ENCODE assay signal across 20 cellular contexts in genomic region chr1:246210751-246211150, GRCh38.
A peak's percentile ranks its signal among the peaks of the same experiment; 100 is the strongest.
DNase-seq lines count a peak whose midpoint lies in the region; ATAC-seq, FAIRE-seq and TF ChIP-seq lines count a peak whose summit lies in the region.
"Had no signal": no experiment of that assay in that cellular context is flagged by ENCODE, and none has a peak within 500 bp of the region (broad histone marks: within the 10 kb centered on the region; RNA-seq: fewer than 3 reads in every experiment).

No MANE protein-coding gene starts in this region.

- H3K27me3 Mint-ChIP-seq in WTC11 (ENCODE audit: low read depth) (no peaks in the 10 kb centered on the region), neural progenitor cell (ENCODE audit: insufficient read depth, low read depth) (no peaks in the 10 kb centered on the region)
- H3K27me3 Mint-ChIP-seq: stimulated activated naive CD8-positive, alpha-beta T cell treated with anti-CD3 and anti-CD28 coated beads, Interleukin-15, amount 100 ng/mL, for 72 hours had no signal

- H3K27me3 ChIP-seq in neural progenitor cell: no peaks in the 10 kb centered on the region
- H3K27me3 ChIP-seq: foreskin keratinocyte, right lobe of liver, upper lobe of right lung had no signal

- DNase-seq in NCI-H2081 (lab: John Stamatoyannopoulos, UW) (peak; percentile 48 to 74), NCI-H2081 treated with DMSO at 0.1 percent for 48 hours (lab: John Stamatoyannopoulos, UW) (no peak), NCI-H2029 (lab: John Stamatoyannopoulos, UW) (peak; percentile 75), WTC11 (ENCODE audit: low spot score) (peak; percentile 31), neural progenitor cell (ENCODE audit: low spot score) (peak; percentile 52), GM12891 (ENCODE audit: insufficient read length, low spot score) (no peak), T-helper 9 cell (no peak)
- DNase-seq: activated CD4-positive, alpha-beta T cell treated with anti-CD3 and anti-CD28 coated beads, Interleukin-2, amount 50 U/mL, for 1 hour; activated naive CD4-positive, alpha-beta T cell treated with anti-CD3 and anti-CD28 coated beads, Interleukin-2, amount 50 U/mL, for 16 hours; DND-41; foreskin keratinocyte; NCI-H446 treated with DMSO at 0.1 percent for 48 hours; PC-9; stimulated activated naive CD8-positive, alpha-beta T cell treated with anti-CD3 and anti-CD28 coated beads, Interleukin-15, amount 100 ng/mL, for 72 hours; upper lobe of right lung had no signal

- no peak overlapping the region for H3K4me2 ChIP-seq in neural progenitor cell
- H3K4me2 ChIP-seq: PC-9 had no signal

- no peak overlapping the region for H2AFZ ChIP-seq in neural progenitor cell (replicated peaks)
- H2AFZ ChIP-seq: PC-9 had no signal

- no peaks in the 10 kb centered on the region for H3K4me1 ChIP-seq in neural progenitor cell
- H3K4me1 ChIP-seq: foreskin keratinocyte, right lobe of liver, upper lobe of right lung had no signal

- TF ChIP-seq POLR2A in GM12891 (IDR thresholded peaks at IDR 0.05; ENCODE audit: low read depth, low read length): no peak

- H3K27ac Mint-ChIP-seq in WTC11: no peak overlapping the region
- no peak overlapping the region for H3K27ac Mint-ChIP-seq in neural progenitor cell
- H3K27ac Mint-ChIP-seq: CD14-positive monocyte; stimulated activated naive CD8-positive, alpha-beta T cell treated with anti-CD3 and anti-CD28 coated beads, Interleukin-15, amount 100 ng/mL, for 72 hours had no signal

- H3F3A ChIP-seq in neural progenitor cell (ENCODE audit: low read depth): no peaks in the 10 kb centered on the region

- FAIRE-seq in GM12891 (lab: Jason Lieb, UNC): no peak
- FAIRE-seq: colon had no signal

- H3K9me3 Mint-ChIP-seq in WTC11 (no peaks in the 10 kb centered on the region), neural progenitor cell (no peaks in the 10 kb centered on the region)
- H3K9me3 Mint-ChIP-seq: stimulated activated naive CD8-positive, alpha-beta T cell treated with anti-CD3 and anti-CD28 coated beads, Interleukin-15, amount 100 ng/mL, for 72 hours had no signal

- no peak overlapping the region for H3K4me3 ChIP-seq in neural progenitor cell
- H3K4me3 ChIP-seq: PC-9, right lobe of liver, upper lobe of right lung had no signal

- H3K27ac ChIP-seq in neural progenitor cell: no peak overlapping the region
- H3K27ac ChIP-seq: foreskin keratinocyte, PC-9, right lobe of liver, upper lobe of right lung had no signal

- CTCF ChIA-PET in WTC11 (lab: Charles Lee): no interaction called here

- H3K9ac ChIP-seq in neural progenitor cell: no peak overlapping the region

- no peak for TF ChIP-seq CTCF in WTC11 (IDR thresholded peaks at IDR 0.05)
- no peak for TF ChIP-seq CTCF in neural progenitor cell (IDR thresholded peaks at IDR 0.05)

- H3K4me3 Mint-ChIP-seq in WTC11 (no peak overlapping the region), neural progenitor cell (no peak overlapping the region)
- H3K4me3 Mint-ChIP-seq: CD14-positive monocyte; stimulated activated naive CD8-positive, alpha-beta T cell treated with anti-CD3 and anti-CD28 coated beads, Interleukin-15, amount 100 ng/mL, for 72 hours had no signal

- no peaks in the 10 kb centered on the region for H4K20me1 ChIP-seq in neural progenitor cell (ENCODE audit: low read depth)

- peaks cover 3% of the 10 kb centered on the region for H3K4me1 Mint-ChIP-seq in WTC11
- peaks cover 18% of the 10 kb centered on the region for H3K4me1 Mint-ChIP-seq in neural progenitor cell
- H3K4me1 Mint-ChIP-seq: stimulated activated naive CD8-positive, alpha-beta T cell treated with anti-CD3 and anti-CD28 coated beads, Interleukin-15, amount 100 ng/mL, for 72 hours had no signal

- no peaks in the 10 kb centered on the region for H3K79me2 ChIP-seq in neural progenitor cell (ENCODE audit: low read depth)

- ATAC-seq in WTC11 (peak; percentile 78), HG03175 (IDR thresholded peaks at IDR 0.05; ENCODE audit: unreplicated experiment) (no peak)
- ATAC-seq: foreskin keratinocyte; left lobe of liver; stimulated activated naive CD8-positive, alpha-beta T cell treated with anti-CD3 and anti-CD28 coated beads, Interleukin-15, amount 100 ng/mL, for 72 hours; upper lobe of right lung had no signal

- H3K9me3 ChIP-seq in neural progenitor cell (ENCODE audit: low read depth): no peaks in the 10 kb centered on the region
- H3K9me3 ChIP-seq: right lobe of liver, upper lobe of right lung had no signal

- no peaks in the 10 kb centered on the region for H3K36me3 Mint-ChIP-seq in WTC11
- H3K36me3 Mint-ChIP-seq in neural progenitor cell: no peaks in the 10 kb centered on the region

- H3K36me3 ChIP-seq in neural progenitor cell: no peaks in the 10 kb centered on the region
- H3K36me3 ChIP-seq: right lobe of liver, upper lobe of right lung had no signal

- POLR2A ChIA-PET in WTC11 (lab: Charles Lee): no interaction called here

TF ChIP-seq in WTC11, 78 proteins besides CTCF, POLR2A, EP300 and RAD21 (continues in another document):
- TF ChIP-seq E2F4 (CRISPR knock-in tag; IDR thresholded peaks at IDR 0.05; ENCODE audit: borderline replicate concordance, low read depth) (no peak), ESRRA (CRISPR knock-in tag; IDR thresholded peaks at IDR 0.05; ENCODE audit: borderline replicate concordance) (no peak), ZNF281 (CRISPR knock-in tag; IDR thresholded peaks at IDR 0.05) (no peak), RORB (CRISPR knock-in tag; IDR thresholded peaks at IDR 0.05) (no peak)

TF ChIP-seq in GM12891, 5 proteins besides CTCF, POLR2A, EP300 and RAD21:
- no peak for TF ChIP-seq PAX5 (IDR thresholded peaks at IDR 0.05; ENCODE audit: insufficient read depth, low read length, severe bottlenecking)
- TF ChIP-seq TAF1 (IDR thresholded peaks at IDR 0.05; ENCODE audit: low read depth, low read length): no peak
- no peak for TF ChIP-seq POU2F2 (IDR thresholded peaks at IDR 0.05; ENCODE audit: low read depth, low read length)
- no peak for TF ChIP-seq SPI1 (IDR thresholded peaks at IDR 0.05; ENCODE audit: low read depth, low read length)
- no peak for TF ChIP-seq POLR2AphosphoS5 (IDR thresholded peaks at IDR 0.05; ENCODE audit: low read depth, low read length)

Comparison
In these comparisons a context has a peak if more than half of its experiments do, and no peak if none do; other contexts are left out.
1. DNase-seq: peak in NCI-H2081 (2 of 2), NCI-H2029 (single experiment), WTC11 (single experiment) and neural progenitor cell (single experiment); none in NCI-H2081 treated with DMSO at 0.1 percent for 48 hours (single experiment), GM12891 (single experiment) and T-helper 9 cell (single experiment).